ENCODE assay signal across 12 cellular contexts in genomic region chr10:60937022-60937421, GRCh38. TPM values are rescaled to one million over a fixed set of nuclear protein-coding genes. Genes with fewer than 3 reads are reported as not detected.
"Had no signal": no experiment of that assay in that cellular context is flagged by ENCODE, and none has a peak within 500 bp of the region (broad histone marks: within the 10 kb centered on the region; RNA-seq: fewer than 3 reads in every experiment).

No MANE protein-coding gene starts in this region.

- H3K4me3 ChIP-seq: stomach, tibial nerve had no signal

- H3K27me3 ChIP-seq: stomach, tibial nerve had no signal

- H3K9me3 ChIP-seq: stomach, tibial nerve had no signal

- DNase-seq: activated CD4-positive, alpha-beta T cell treated with anti-CD3 and anti-CD28 coated beads, Interleukin-2, amount 50 U/mL, for 1 hour; activated naive CD4-positive, alpha-beta T cell treated with anti-CD3 and anti-CD28 coated beads for 36 hours; activated naive CD8-positive, alpha-beta T cell treated with anti-CD3 and anti-CD28 coated beads, Interleukin-2, amount 50 U/mL, for 24 hours; activated T-cell treated with anti-CD3 and anti-CD28 coated beads, Interleukin-2, amount 50 U/mL, for 1 hour; hypothalamus; stimulated activated CD4-positive, alpha-beta T cell treated with anti-CD3 and anti-CD28 coated beads, Interleukin-1b, Interleukin-23, amount 100 ng/mL, for 48 hours; stomach had no signal

- ATAC-seq: activated naive CD8-positive, alpha-beta T cell treated with anti-CD3 and anti-CD28 coated beads, Interleukin-2, amount 50 U/mL, for 24 hours; sciatic nerve had no signal

- H3K4me3 Mint-ChIP-seq: activated naive CD4-positive, alpha-beta T cell treated with anti-CD3 and anti-CD28 coated beads for 36 hours; activated naive CD8-positive, alpha-beta T cell treated with anti-CD3 and anti-CD28 coated beads, Interleukin-2, amount 50 U/mL, for 24 hours; nephron had no signal

- H3K4me1 Mint-ChIP-seq: activated naive CD8-positive, alpha-beta T cell treated with anti-CD3 and anti-CD28 coated beads, Interleukin-2, amount 50 U/mL, for 24 hours had no signal

- H3K27ac Mint-ChIP-seq: activated naive CD4-positive, alpha-beta T cell treated with anti-CD3 and anti-CD28 coated beads for 36 hours; activated naive CD8-positive, alpha-beta T cell treated with anti-CD3 and anti-CD28 coated beads, Interleukin-2, amount 50 U/mL, for 24 hours; activated T-helper 2 cell treated with anti-CD3 and anti-CD28 coated beads, Interferon-gamma antibody, Interleukin-2, Interleukin-4, amounts not matched to agents 10 μg/mL and 5 μg/mL and 100 μg/mL, durations not matched to agents 14 hours and 24 hours and 36 hours; progenitor cell of endocrine pancreas had no signal

- H3K36me3 ChIP-seq: tibial nerve had no signal

- H3K9me3 Mint-ChIP-seq: activated naive CD4-positive, alpha-beta T cell treated with anti-CD3 and anti-CD28 coated beads for 36 hours; activated naive CD8-positive, alpha-beta T cell treated with anti-CD3 and anti-CD28 coated beads, Interleukin-2, amount 50 U/mL, for 24 hours; activated T-helper 2 cell treated with anti-CD3 and anti-CD28 coated beads, Interferon-gamma antibody, Interleukin-2, Interleukin-4, amounts not matched to agents 10 μg/mL and 5 μg/mL and 100 μg/mL, durations not matched to agents 14 hours and 24 hours and 36 hours; nephron had no signal

- H3K27me3 Mint-ChIP-seq: progenitor cell of endocrine pancreas had no signal

RNA-seq across cellular contexts. Expression of gene RHOBTB1, which starts 7.0 kb away (rescaled TPM):
- total RNA-seq: activated naive CD4-positive, alpha-beta T cell treated with anti-CD3 and anti-CD28 coated beads for 36 hours had no signal
